Comparison of ENCODE assay signal across 8 cellular contexts in genomic region chr10:79608505-79609375, GRCh38. TPM values are rescaled to one million over a fixed set of nuclear protein-coding genes. Genes with fewer than 3 reads are reported as not detected.
DNase-seq lines count a peak whose midpoint lies in the region; ATAC-seq and TF ChIP-seq lines count a peak whose summit lies in the region.

No MANE protein-coding gene starts in this region.

- H3K4me3 Mint-ChIP-seq in activated CD8-positive, alpha-beta T cell treated with anti-CD3 and anti-CD28 coated beads for 36 hours: no peak overlapping the region

- H3K4me1 Mint-ChIP-seq in activated CD8-positive, alpha-beta T cell treated with anti-CD3 and anti-CD28 coated beads for 36 hours (ENCODE audit: low read depth): no peaks in the 10 kb centered on the region

- H3K9me3 Mint-ChIP-seq in activated CD8-positive, alpha-beta T cell treated with anti-CD3 and anti-CD28 coated beads for 36 hours: no peaks in the 10 kb centered on the region

- peak; percentile 76 for TF ChIP-seq CTCF in activated CD8-positive, alpha-beta T cell treated with anti-CD3 and anti-CD28 coated beads for 36 hours (IDR thresholded peaks at IDR 0.05)

- no peak for TF ChIP-seq EP300 in Ishikawa (IDR thresholded peaks at IDR 0.05; ENCODE audit: borderline replicate concordance)

- CTCF ChIA-PET in activated CD8-positive, alpha-beta T cell treated with anti-CD3 and anti-CD28 coated beads for 36 hours (lab: Charles Lee): interaction anchor here (0.6 to 1.9 kb wide), 3 partner anchors 10 to 71 kb away, joined by 3 to 5 read pairs (median 3); no protein-coding TSS in a partner anchor

- H3K36me3 Mint-ChIP-seq in activated CD8-positive, alpha-beta T cell treated with anti-CD3 and anti-CD28 coated beads for 36 hours (ENCODE audit: low read depth): no peaks in the 10 kb centered on the region

- no peak overlapping the region for H3K27ac Mint-ChIP-seq in activated CD8-positive, alpha-beta T cell treated with anti-CD3 and anti-CD28 coated beads for 36 hours

- peak; percentile 73 for ATAC-seq in activated CD8-positive, alpha-beta T cell treated with anti-CD3 and anti-CD28 coated beads for 36 hours
- ATAC-seq in HG02981 (IDR thresholded peaks at IDR 0.05; ENCODE audit: unreplicated experiment): no peak

- intact Hi-C loops in activated CD8-positive, alpha-beta T cell treated with anti-CD3 and anti-CD28 coated beads for 36 hours (cut with micrococcal nuclease): loop anchor here (10.0 kb wide), 1 partner anchor 74 kb away; no protein-coding TSS in a partner anchor

- POLR2A ChIA-PET in activated CD8-positive, alpha-beta T cell treated with anti-CD3 and anti-CD28 coated beads for 36 hours (lab: Charles Lee): no interaction called here

- DNase-seq in NCI-H82 (lab: John Stamatoyannopoulos, UW) (peak; percentile 62), NCI-H82 treated with DMSO at 0.1 percent for 48 hours (lab: John Stamatoyannopoulos, UW; ENCODE audit: unreplicated experiment) (no peak), germinal center (ENCODE audit: low spot score) (peak; percentile 50), DMS79 treated with DMSO at 0.1 percent for 48 hours (lab: John Stamatoyannopoulos, UW) (no peak)
- DNase-seq in activated CD8-positive, alpha-beta T cell treated with anti-CD3 and anti-CD28 coated beads for 36 hours: peak; percentile 68
- DNase-seq in stimulated activated CD4-positive, alpha-beta T cell treated with anti-CD3 and anti-CD28 coated beads, Interleukin-15, amount 100 ng/mL, for 48 hours (ENCODE audit: low read depth in 2 of 2): peak; percentile 4 to 21

- TF ChIP-seq RAD21 in Ishikawa (IDR thresholded peaks at IDR 0.05; ENCODE audit: low read depth): peak; percentile 73

- no peaks in the 10 kb centered on the region for H3K27me3 Mint-ChIP-seq in activated CD8-positive, alpha-beta T cell treated with anti-CD3 and anti-CD28 coated beads for 36 hours

TF ChIP-seq in Ishikawa, 13 proteins besides CTCF, POLR2A, EP300 and RAD21:
- TF ChIP-seq EGR1 (IDR thresholded peaks at IDR 0.05) (no peak), CREB1 (IDR thresholded peaks at IDR 0.05; ENCODE audit: low read depth) (no peak), TAF1 (IDR thresholded peaks at IDR 0.05; ENCODE audit: low read depth) (no peak), REST (IDR thresholded peaks at IDR 0.05; ENCODE audit: low read depth) (no peak), CEBPB (IDR thresholded peaks at IDR 0.05) (no peak), TEAD4 (IDR thresholded peaks at IDR 0.05) (no peak), NFIC (IDR thresholded peaks at IDR 0.05) (no peak), MAX (IDR thresholded peaks at IDR 0.05) (no peak), YY1 (IDR thresholded peaks at IDR 0.05; ENCODE audit: low read depth) (no peak), FOXM1 (IDR thresholded peaks at IDR 0.05; ENCODE audit: borderline replicate concordance, low read depth) (no peak), TCF12 (IDR thresholded peaks at IDR 0.05; ENCODE audit: low read depth) (no peak), USF1 (IDR thresholded peaks at IDR 0.05) (no peak), ZBTB7A (IDR thresholded peaks at IDR 0.05; ENCODE audit: low read depth) (no peak)

RNA-seq across cellular contexts. Expression of gene SFTPA1, which starts 2.0 kb away (rescaled TPM):
- not detected for total RNA-seq in activated CD8-positive, alpha-beta T cell treated with anti-CD3 and anti-CD28 coated beads for 36 hours

RNA-seq across cellular contexts. Expression of gene SFTPA2, which starts 48.5 kb away (rescaled TPM):
- total RNA-seq in activated CD8-positive, alpha-beta T cell treated with anti-CD3 and anti-CD28 coated beads for 36 hours: not detected

Comparison
In these comparisons a context has a peak if more than half of its experiments do, and no peak if none do; other contexts are left out.
1. DNase-seq: peak in NCI-H82 (single experiment), activated CD8-positive, alpha-beta T cell treated with anti-CD3 and anti-CD28 coated beads for 36 hours (single experiment), germinal center (single experiment) and stimulated activated CD4-positive, alpha-beta T cell treated with anti-CD3 and anti-CD28 coated beads, Interleukin-15, amount 100 ng/mL, for 48 hours (2 of 2); none in NCI-H82 treated with DMSO at 0.1 percent for 48 hours (single experiment) and DMS79 treated with DMSO at 0.1 percent for 48 hours (single experiment).